Comparison of ENCODE assay signal across 19 cellular contexts in the genomic region with DNA sequence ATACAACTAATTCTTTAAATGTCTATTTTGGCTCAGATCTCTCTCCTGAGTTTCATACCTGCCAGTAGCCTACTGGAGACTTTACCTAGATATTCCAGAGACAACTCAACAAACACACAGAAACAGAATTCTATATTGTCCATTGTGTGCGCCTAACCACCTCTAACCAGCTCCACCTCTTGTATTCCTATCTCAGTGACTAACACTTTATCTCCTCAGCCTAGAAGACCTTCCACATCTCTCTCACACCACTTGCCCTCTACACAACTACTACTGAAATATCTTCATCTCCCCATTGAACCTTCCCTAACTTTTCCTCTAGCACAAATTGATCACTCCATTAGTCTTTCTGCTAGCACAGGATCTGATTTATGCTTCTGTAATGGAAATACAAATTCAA.
"Had no signal": no experiment of that assay in that cellular context is flagged by ENCODE, and none has a peak within 500 bp of the region (broad histone marks: within the 10 kb centered on the region; RNA-seq: fewer than 3 reads in every experiment).

No MANE protein-coding gene starts in this region.

- H3K27ac Mint-ChIP-seq: immature natural killer cell, memory B cell, mesothelial cell of epicardium, nephron, type B pancreatic cell had no signal

- H3K9me3 ChIP-seq: esophagus muscularis mucosa, gastroesophageal sphincter, left ventricle myocardium inferior, lower lobe of right lung, suprapubic skin, thyroid gland had no signal

- DNase-seq: effector memory CD4-positive, alpha-beta T cell; glutamatergic neuron; immature natural killer cell; kidney; left cardiac atrium; left ventricle myocardium inferior; lower lobe of right lung; stimulated activated CD4-positive, alpha-beta T cell treated with anti-CD3 and anti-CD28 coated beads, Interleukin-2, amount 100 ng/mL, for 48 hours; stimulated activated naive CD4-positive, alpha-beta T cell treated with Interleukin-2 at 50 U/mL for 16 hours; thyroid gland had no signal

- ATAC-seq: gastroesophageal sphincter, lower lobe of right lung had no signal

- H3K9me3 Mint-ChIP-seq: immature natural killer cell, memory B cell, nephron, type B pancreatic cell had no signal

- H3K4me3 ChIP-seq: esophagus muscularis mucosa, gastroesophageal sphincter, left ventricle myocardium inferior, lower lobe of right lung, smooth muscle cell, suprapubic skin, thyroid gland had no signal

- H3K36me3 ChIP-seq: lower lobe of right lung, suprapubic skin, thyroid gland had no signal

- H3K4me1 ChIP-seq: lower lobe of right lung, parathyroid adenoma, thyroid gland had no signal

- H3K4me3 Mint-ChIP-seq: immature natural killer cell, memory B cell, mesothelial cell of epicardium, nephron, type B pancreatic cell had no signal

- H3K27ac ChIP-seq: esophagus muscularis mucosa, gastroesophageal sphincter, left ventricle myocardium inferior, lower lobe of right lung, parathyroid adenoma, suprapubic skin, thyroid gland had no signal

- H3K27me3 ChIP-seq: esophagus muscularis mucosa, gastroesophageal sphincter, suprapubic skin, thyroid gland had no signal

- H3K27me3 Mint-ChIP-seq: memory B cell, type B pancreatic cell had no signal
